ENCODE assay signal across 27 cellular contexts in genomic region chr18:8037296-8037695, GRCh38.
"Had no signal": no experiment of that assay in that cellular context is flagged by ENCODE, and none has a peak within 500 bp of the region (broad histone marks: within the 10 kb centered on the region; RNA-seq: fewer than 3 reads in every experiment).

No MANE protein-coding gene starts in this region.

- H3K27me3 ChIP-seq: left lung, ovary, right atrium auricular region, right lobe of liver, suprapubic skin, tibial nerve, uterus had no signal

- ATAC-seq: left colon, left lung, lower lobe of right lung, natural killer cell, right lobe of liver had no signal

- H3K27me3 Mint-ChIP-seq: naive B cell; progenitor cell of endocrine pancreas; stimulated activated naive CD8-positive, alpha-beta T cell treated with anti-CD3 and anti-CD28 coated beads, Interleukin-15, Interleukin-2, amounts not matched to agents 100 ng/mL and 50 ng/mL, for 24 hours; type B pancreatic cell had no signal

- H3K4me1 ChIP-seq: left lung, lower lobe of right lung, right atrium auricular region, right lobe of liver, suprapubic skin, uterus had no signal

- H3K4me3 Mint-ChIP-seq: immature natural killer cell; mesothelial cell of epicardium; naive B cell; natural killer cell; nephron progenitor cell; stimulated activated naive CD8-positive, alpha-beta T cell treated with anti-CD3 and anti-CD28 coated beads, Interleukin-15, Interleukin-2, amounts not matched to agents 100 ng/mL and 50 ng/mL, for 24 hours; type B pancreatic cell had no signal

- H3K9me3 Mint-ChIP-seq: naive B cell; nephron progenitor cell; stimulated activated naive CD8-positive, alpha-beta T cell treated with anti-CD3 and anti-CD28 coated beads, Interleukin-15, Interleukin-2, amounts not matched to agents 100 ng/mL and 50 ng/mL, for 24 hours; type B pancreatic cell had no signal

- H3K9me3 ChIP-seq: left lung, lower lobe of right lung, ovary, right atrium auricular region, right lobe of liver, suprapubic skin, thoracic aorta, tibial nerve, uterus had no signal

- H3K4me1 Mint-ChIP-seq: immature natural killer cell, naive B cell, natural killer cell had no signal

- H3K4me3 ChIP-seq: left lung, lower lobe of right lung, ovary, right atrium auricular region, right lobe of liver, smooth muscle cell, suprapubic skin, thoracic aorta, tibial nerve, uterus had no signal

- H3K27ac ChIP-seq: left lung, lower lobe of right lung, ovary, right atrium auricular region, right lobe of liver, suprapubic skin, thoracic aorta, tibial nerve, uterus had no signal

- H3K27ac Mint-ChIP-seq: immature natural killer cell; mesothelial cell of epicardium; naive B cell; natural killer cell; progenitor cell of endocrine pancreas; stimulated activated naive CD8-positive, alpha-beta T cell treated with anti-CD3 and anti-CD28 coated beads, Interleukin-15, Interleukin-2, amounts not matched to agents 100 ng/mL and 50 ng/mL, for 24 hours; type B pancreatic cell had no signal

- H3K36me3 Mint-ChIP-seq: immature natural killer cell, naive B cell, natural killer cell, type B pancreatic cell had no signal

- H3K36me3 ChIP-seq: left lung, lower lobe of right lung, ovary, right atrium auricular region, right lobe of liver, suprapubic skin, thoracic aorta, tibial nerve, uterus had no signal

- DNase-seq: hypothalamus; immature natural killer cell; kidney; left colon; left lung; lower lobe of right lung; mesendoderm; naive B cell; natural killer cell; ovary; right lobe of liver; stimulated activated CD4-positive, alpha-beta T cell treated with anti-CD3 and anti-CD28 coated beads, Interleukin-1b, Interleukin-23, amount 100 ng/mL, for 48 hours; stimulated activated CD4-positive, alpha-beta T cell treated with anti-CD3 and anti-CD28 coated beads, Interleukin-2, amount 100 ng/mL, for 48 hours; stimulated activated CD4-positive, alpha-beta T cell treated with anti-CD3 and anti-CD28 coated beads, Interleukin-4, amount 100 ng/mL, for 4 hours; stimulated activated CD8-positive, alpha-beta memory T cell treated with anti-CD3 and anti-CD28 coated beads, Interleukin-4, amount 100 ng/mL, for 48 hours; stimulated activated naive CD4-positive, alpha-beta T cell; uterus had no signal
